Comparison of ENCODE assay signal across 10 cellular contexts in genomic region chr11:19027829-19028595, GRCh38. TPM values are rescaled to one million over a fixed set of nuclear protein-coding genes. Genes with fewer than 3 reads are reported as not detected.
A peak's percentile ranks its signal among the peaks of the same experiment; 100 is the strongest.
DNase-seq lines count a peak whose midpoint lies in the region; ATAC-seq, FAIRE-seq and TF ChIP-seq lines count a peak whose summit lies in the region.
"Had no signal": no experiment of that assay in that cellular context is flagged by ENCODE, and none has a peak within 500 bp of the region (broad histone marks: within the 10 kb centered on the region; RNA-seq: fewer than 3 reads in every experiment).

No MANE protein-coding gene starts in this region.

- no peaks in the 10 kb centered on the region for H3K4me1 Mint-ChIP-seq in endothelial cell (ENCODE audit: unreplicated experiment)

- H3K9ac ChIP-seq in keratinocyte (ENCODE audit: control insufficient read depth, extremely low read depth, insufficient read depth, low read length) = no peak overlapping the region

- intact Hi-C loops in gastrocnemius medialis (cut with DNase I; ENCODE audit: low total_unique reads) = no loop called here
- intact Hi-C loops in head of caudate nucleus (cut with DNase I) = no loop called here

- H3K36me3 ChIP-seq in keratinocyte (ENCODE audit: control insufficient read depth in 2 of 2, extremely low read depth in 1 of 2, insufficient read depth in 2 of 2, low read length in 2 of 2) (no peaks in the 10 kb centered on the region), gastrocnemius medialis (no peaks in the 10 kb centered on the region)

- H3K9me3 Mint-ChIP-seq in endothelial cell (ENCODE audit: unreplicated experiment) = no peaks in the 10 kb centered on the region

- ATAC-seq in gastrocnemius medialis = no peak

- peak overlapping the region; percentile 11 for H2AFZ ChIP-seq in keratinocyte (ENCODE audit: control insufficient read depth, low read length)

- H3K27ac ChIP-seq in keratinocyte (ENCODE audit: control insufficient read depth, insufficient read depth, low read length) (peak overlapping the region; percentile 79), gastrocnemius medialis (no peak overlapping the region)

- peaks cover 3% of the 10 kb centered on the region for H3K27me3 Mint-ChIP-seq in endothelial cell (ENCODE audit: unreplicated experiment)

- TF ChIP-seq CTCF in astrocyte of the cerebellum (IDR thresholded peaks at IDR 0.05; ENCODE audit: low read depth, low read length, missing control alignments) (no peak), keratinocyte (optimal IDR thresholded peaks at IDR 0.05 in 1 of 3, IDR thresholded peaks at IDR 0.05 in 1 of 3, conservative IDR thresholded peaks at IDR 0.05 in 1 of 3; ENCODE audit: extremely low read depth in 1 of 3, insufficient read depth in 2 of 3, low read length in 3 of 3) (no peak), endothelial cell (IDR thresholded peaks at IDR 0.05; ENCODE audit: unreplicated experiment) (no peak), gastrocnemius medialis (IDR thresholded peaks at IDR 0.05 in 4 of 5, conservative IDR thresholded peaks at IDR 0.05 in 1 of 5) (no peak)

- dilution Hi-C loops in keratinocyte (cut with MboI; ENCODE audit: extremely low pct_ligation_motif_present, low sequenced_read_pairs) = no loop called here

- H3K9me3 ChIP-seq in keratinocyte (ENCODE audit: control insufficient read depth, low read depth, low read length) = no peaks in the 10 kb centered on the region
- H3K9me3 ChIP-seq in gastrocnemius medialis = no peaks in the 10 kb centered on the region

- H3K4me3 ChIP-seq in astrocyte of the cerebellum (ENCODE audit: low read depth, low read length) (no peak overlapping the region), keratinocyte (ENCODE audit: control insufficient read depth in 2 of 3, extremely low read depth in 1 of 3, insufficient read depth in 2 of 3, low read depth in 1 of 3, low read length in 3 of 3) (no peak overlapping the region), gastrocnemius medialis (no peak overlapping the region)

- H3K27me3 ChIP-seq in keratinocyte (ENCODE audit: control insufficient read depth, extremely low read depth, insufficient read depth, low read length) (peaks cover 12% of the 10 kb centered on the region), gastrocnemius medialis (no peaks in the 10 kb centered on the region)

- no peak overlapping the region for H3K4me2 ChIP-seq in keratinocyte (ENCODE audit: control insufficient read depth, extremely low read depth, insufficient read depth, low read depth, low read length)

- H3K79me2 ChIP-seq in keratinocyte (ENCODE audit: control insufficient read depth, insufficient read depth, low read length) = no peaks in the 10 kb centered on the region

- peak; percentile 98 for FAIRE-seq in keratinocyte (lab: Jason Lieb, UNC)

- H3K4me3 Mint-ChIP-seq in endothelial cell (ENCODE audit: unreplicated experiment) = no peak overlapping the region

- no peak overlapping the region for H3K27ac Mint-ChIP-seq in endothelial cell (ENCODE audit: unreplicated experiment)

- H4K20me1 ChIP-seq in keratinocyte (ENCODE audit: control insufficient read depth, extremely low read depth, insufficient read depth, low read length) = no peaks in the 10 kb centered on the region

- no peaks in the 10 kb centered on the region for H3K9me1 ChIP-seq in keratinocyte (ENCODE audit: control insufficient read depth, extremely low read depth, insufficient read depth, low read length)

- H3K36me3 Mint-ChIP-seq in endothelial cell (ENCODE audit: low read depth, unreplicated experiment) = no peaks in the 10 kb centered on the region

- H3K4me1 ChIP-seq in keratinocyte (ENCODE audit: control insufficient read depth, extremely low read depth, insufficient read depth, low read length) (peaks cover 19% of the 10 kb centered on the region), gastrocnemius medialis (no peaks in the 10 kb centered on the region)

- DNase-seq in DMS53 (lab: John Stamatoyannopoulos, UW) = peak; percentile 96
- peak; percentile 94 for DNase-seq in HT1080 (ENCODE audit: low read depth)
- DNase-seq in astrocyte of the cerebellum (ENCODE audit: low read depth) = peak; percentile 70
- peak; percentile 83 for DNase-seq in keratinocyte (ENCODE audit: low read depth, low spot score)
- no peak for DNase-seq in endothelial cell (ENCODE audit: low spot score)
- no peak for DNase-seq in NCI-H524 treated with DMSO at 0.1 percent for 48 hours (lab: John Stamatoyannopoulos, UW)
- no peak for DNase-seq in gastrocnemius medialis
- no peak for DNase-seq in head of caudate nucleus
- DNase-seq: activated T-cell treated with anti-CD3 and anti-CD28 coated beads, Interleukin-2, amount 50 U/mL, for 48 hours had no signal

- in situ Hi-C loops in astrocyte of the cerebellum (cut with HindIII; ENCODE audit: low sequenced_read_pairs) = no loop called here
- in situ Hi-C loops in gastrocnemius medialis (cut with MboI; ENCODE audit: low sequenced_read_pairs in 4 of 4) = no loop called here

- TF ChIP-seq POLR2A in gastrocnemius medialis (IDR thresholded peaks at IDR 0.05) = no peak

RNA-seq across cellular contexts. Expression of gene MRGPRX2, which starts 32.5 kb away (rescaled TPM):
- not detected in 2 replicates for total RNA-seq in HT1080 (2014; rRNA removed; shearing (Covaris generic))
- polyA plus RNA-seq in HT1080 (2015; cell fraction: cytosol; rRNA removed) = not detected in 2 replicates
- not detected in 2 replicates for polyA plus RNA-seq in HT1080 (2015; cell fraction: nucleus; rRNA removed)
- polyA plus RNA-seq in keratinocyte = not detected in 3 replicates
- not detected for polyA plus RNA-seq in keratinocyte (2011; ENCODE audit: low read depth)
- polyA plus RNA-seq in keratinocyte (2011; cell fraction: cytosol; rRNA removed) = not detected in 2 replicates
- polyA plus RNA-seq in keratinocyte (2011; cell fraction: nucleus; rRNA removed) = not detected in 2 replicates
- not detected in 2 replicates for polyA plus RNA-seq in keratinocyte (2012; ENCODE audit: low replicate concordance)
- not detected in 3 replicates for polyA minus RNA-seq in keratinocyte
- polyA minus RNA-seq in keratinocyte (2011; cell fraction: cytosol; rRNA and poly(A)+ RNA removed) = not detected
- polyA minus RNA-seq in keratinocyte (2011; cell fraction: nucleus; rRNA and poly(A)+ RNA removed) = not detected in 2 replicates
- total RNA-seq in endothelial cell (ENCODE audit: unreplicated experiment) (0.51 TPM), gastrocnemius medialis (not detected)
- total RNA-seq: cerebellum had no signal

Comparison
In these comparisons a context has a peak if more than half of its experiments do, and no peak if none do; other contexts are left out.
1. DNase-seq: peak in DMS53 (single experiment), HT1080 (single experiment), astrocyte of the cerebellum (single experiment) and keratinocyte (single experiment); none in endothelial cell (single experiment), NCI-H524 treated with DMSO at 0.1 percent for 48 hours (single experiment), gastrocnemius medialis (0 of 2) and head of caudate nucleus (0 of 42).